38 cellular contexts compared by ENCODE assay signal in the genomic region with DNA sequence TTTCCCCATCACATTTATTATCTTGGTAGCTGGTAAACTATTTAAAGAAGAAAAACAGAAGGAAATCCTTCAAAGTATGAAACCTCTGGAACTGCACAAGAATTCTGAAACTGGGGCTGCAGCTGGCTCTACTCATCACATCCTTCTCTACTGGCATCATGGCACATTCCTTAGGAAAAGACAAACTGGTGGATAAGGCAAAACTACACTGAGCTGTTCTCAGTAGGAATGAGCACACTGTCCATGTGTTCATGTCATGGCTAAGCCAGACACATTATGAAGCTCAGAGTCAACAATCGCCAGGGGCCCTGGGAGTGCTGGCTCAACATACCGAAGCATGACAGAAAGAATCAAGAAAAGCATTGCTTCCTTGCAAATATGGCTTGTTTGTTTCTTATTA.
"Had no signal": no experiment of that assay in that cellular context is flagged by ENCODE, and none has a peak within 500 bp of the region (broad histone marks: within the 10 kb centered on the region; RNA-seq: fewer than 3 reads in every experiment).

No MANE protein-coding gene starts in this region.

- H3K36me3 Mint-ChIP-seq: activated CD4-positive, alpha-beta memory T cell treated with anti-CD3 and anti-CD28 coated beads for 36 hours; activated naive CD8-positive, alpha-beta T cell treated with anti-CD3 and anti-CD28 coated beads, Interleukin-2, amount 10 ng/mL, durations not matched to agents 7 days and 5 days; IgD-negative memory B cell had no signal

- H3K9me3 ChIP-seq: ascending aorta, Peyer's patch had no signal

- H3K4me1 ChIP-seq: ascending aorta, breast epithelium, Peyer's patch had no signal

- H3K27me3 ChIP-seq: ascending aorta, breast epithelium, Peyer's patch had no signal

- DNase-seq: activated B cell treated with CpG ODN at 0.5 μM for 24 hours; activated CD4-positive, alpha-beta memory T cell treated with anti-CD3 and anti-CD28 coated beads for 36 hours; activated CD4-positive, alpha-beta T cell treated with anti-CD3 and anti-CD28 coated beads for 4 hours; activated CD4-positive, alpha-beta T cell treated with anti-CD3 and anti-CD28 coated beads, Interleukin-2, amount 50 U/mL, for 1 hour; activated CD4-positive, CD25-positive, alpha-beta regulatory T cell treated with anti-CD3 and anti-CD28 coated beads, Interleukin-2, amount 50 U/mL, for 72 hours; activated CD8-positive, alpha-beta memory T cell treated with anti-CD3 and anti-CD28 coated beads, Interleukin-2, amount 50 U/mL, for 4 hours; activated effector memory CD4-positive, alpha-beta T cell treated with Interleukin-2 at 50 U/mL for 16 hours; activated naive CD4-positive, alpha-beta T cell treated with anti-CD3 and anti-CD28 coated beads, Interleukin-2, amount 50 U/mL, for 16 hours; activated naive CD8-positive, alpha-beta T cell treated with anti-CD3 and anti-CD28 coated beads, Interleukin-2, amount 10 ng/mL, durations not matched to agents 7 days and 5 days; activated T-cell treated with anti-CD3 and anti-CD28 coated beads for 4 hours; activated T-cell treated with anti-CD3 and anti-CD28 coated beads, Interleukin-2, amount 50 U/mL, for 48 hours; amygdala; Karpas-422; KBM-7; MM.1S; MV-4-11; NCI-H1092; NCI-H146; NCI-H187; NCI-H2029 treated with DMSO at 0.1 percent for 48 hours; NCI-H2107; NCI-H2171; NCI-H510A; NCI-H526 treated with DMSO at 0.1 percent for 48 hours; NK-92 treated with Interleukin-12 subunit alpha and Interleukin-12 subunit beta, amount 100 ng/mL, for 24 hours; Peyer's patch; RPMI8226; SHP77 treated with DMSO at 0.1 percent for 48 hours; SW 1271; T-helper 1 cell; T-helper 2 cell; T-helper 9 cell had no signal

- H3K27ac Mint-ChIP-seq: activated B cell treated with CpG ODN at 0.5 μM for 24 hours; activated CD4-positive, alpha-beta memory T cell treated with anti-CD3 and anti-CD28 coated beads for 36 hours; activated naive CD8-positive, alpha-beta T cell treated with anti-CD3 and anti-CD28 coated beads, Interleukin-2, amount 10 ng/mL, durations not matched to agents 7 days and 5 days had no signal

- H3K4me3 ChIP-seq: ascending aorta, breast epithelium, Peyer's patch had no signal

- H3K36me3 ChIP-seq: ascending aorta, breast epithelium, Peyer's patch had no signal

- H3K27me3 Mint-ChIP-seq: activated B cell treated with CpG ODN at 0.5 μM for 24 hours; activated CD4-positive, alpha-beta memory T cell treated with anti-CD3 and anti-CD28 coated beads for 36 hours; activated naive CD8-positive, alpha-beta T cell treated with anti-CD3 and anti-CD28 coated beads, Interleukin-2, amount 10 ng/mL, durations not matched to agents 7 days and 5 days had no signal

- H3K27ac ChIP-seq: ascending aorta, breast epithelium, Peyer's patch, VCaP had no signal

- ATAC-seq: PC-3, SK-N-SH treated with all-trans-retinoic acid at 6 μM for 48 hours had no signal

- H3K4me1 Mint-ChIP-seq: activated B cell treated with CpG ODN at 0.5 μM for 24 hours; activated naive CD8-positive, alpha-beta T cell treated with anti-CD3 and anti-CD28 coated beads, Interleukin-2, amount 10 ng/mL, durations not matched to agents 7 days and 5 days; IgD-negative memory B cell had no signal

- H3K4me3 Mint-ChIP-seq: activated B cell treated with CpG ODN at 0.5 μM for 24 hours; activated CD4-positive, alpha-beta memory T cell treated with anti-CD3 and anti-CD28 coated beads for 36 hours; activated naive CD8-positive, alpha-beta T cell treated with anti-CD3 and anti-CD28 coated beads, Interleukin-2, amount 10 ng/mL, durations not matched to agents 7 days and 5 days; IgD-negative memory B cell had no signal
